In genomic region chr6:13712485-13712990, GRCh38 we compare ENCODE assay signal across 8 cellular contexts. TPM values are rescaled to one million over a fixed set of nuclear protein-coding genes. Genes with fewer than 3 reads are reported as not detected.
DNase-seq lines count a peak whose midpoint lies in the region; ATAC-seq and TF ChIP-seq lines count a peak whose summit lies in the region.

No MANE protein-coding gene starts in this region.

- TF ChIP-seq CTCF in left ventricle myocardium inferior (IDR thresholded peaks at IDR 0.05; ENCODE audit: borderline replicate concordance), result no peak

- ATAC-seq in GM18858 (IDR thresholded peaks at IDR 0.05; ENCODE audit: unreplicated experiment), result no peak
- ATAC-seq in GM19452 (IDR thresholded peaks at IDR 0.05; ENCODE audit: unreplicated experiment), result no peak
- no peak for ATAC-seq in GM18511 (IDR thresholded peaks at IDR 0.05; ENCODE audit: unreplicated experiment)

- H3K4me1 ChIP-seq in left ventricle myocardium inferior, result peaks cover 46% of the 10 kb centered on the region

- CTCF ChIA-PET in activated CD4-positive, alpha-beta memory T cell treated with anti-CD3 and anti-CD28 coated beads, Interleukin-2, amount 10 ng/mL, durations not matched to agents 7 days and 5 days (lab: Charles Lee), result interaction anchor here (1.0 to 5.6 kb wide), 6 partner anchors 12 to 161 kb away, joined by 3 to 49 read pairs (median 4); partner anchors contain the start of genes NOL7 and SIRT5

- H3K36me3 ChIP-seq in left ventricle myocardium inferior, result no peaks in the 10 kb centered on the region

- peak overlapping the region; percentile 92 for H3K4me3 ChIP-seq in left ventricle myocardium inferior
- peak overlapping the region; percentile 68 for H3K4me3 ChIP-seq in skeletal muscle cell (ENCODE audit: low read depth, low read length)

- H3K27ac ChIP-seq in left ventricle myocardium inferior (replicated peaks), result peak overlapping the region; percentile 92

- intact Hi-C loops in left ventricle myocardium inferior (cut with micrococcal nuclease), result no loop called here

- peak overlapping the region; percentile 98 for H3K4me3 Mint-ChIP-seq in activated naive CD4-positive, alpha-beta T cell treated with anti-CD3 and anti-CD28 coated beads, Interleukin-2, amount 50 U/mL, for 24 hours
- H3K4me3 Mint-ChIP-seq in activated CD4-positive, alpha-beta memory T cell treated with anti-CD3 and anti-CD28 coated beads, Interleukin-2, amount 10 ng/mL, durations not matched to agents 7 days and 5 days, result peak overlapping the region; percentile 82

- POLR2A ChIA-PET in activated CD4-positive, alpha-beta memory T cell treated with anti-CD3 and anti-CD28 coated beads, Interleukin-2, amount 10 ng/mL, durations not matched to agents 7 days and 5 days (lab: Charles Lee), result interaction anchor here (0.7 to 4.8 kb wide), 13 partner anchors 13 to 384 kb away, joined by 3 to 105 read pairs (median 6); partner anchors contain the start of genes MCUR1 and NOL7

- H3K4me1 Mint-ChIP-seq in activated naive CD4-positive, alpha-beta T cell treated with anti-CD3 and anti-CD28 coated beads, Interleukin-2, amount 50 U/mL, for 24 hours, result peaks cover 53% of the 10 kb centered on the region
- peaks cover 47% of the 10 kb centered on the region for H3K4me1 Mint-ChIP-seq in activated CD4-positive, alpha-beta memory T cell treated with anti-CD3 and anti-CD28 coated beads, Interleukin-2, amount 10 ng/mL, durations not matched to agents 7 days and 5 days

- no peaks in the 10 kb centered on the region for H3K9me3 Mint-ChIP-seq in activated naive CD4-positive, alpha-beta T cell treated with anti-CD3 and anti-CD28 coated beads, Interleukin-2, amount 50 U/mL, for 24 hours
- H3K9me3 Mint-ChIP-seq in activated CD4-positive, alpha-beta memory T cell treated with anti-CD3 and anti-CD28 coated beads, Interleukin-2, amount 10 ng/mL, durations not matched to agents 7 days and 5 days, result peaks cover 12% of the 10 kb centered on the region

- DNase-seq in activated naive CD4-positive, alpha-beta T cell treated with anti-CD3 and anti-CD28 coated beads, Interleukin-2, amount 50 U/mL, for 16 hours, result no peak
- no peak for DNase-seq in activated CD4-positive, alpha-beta memory T cell treated with anti-CD3 and anti-CD28 coated beads, Interleukin-2, amount 10 ng/mL, durations not matched to agents 7 days and 5 days
- DNase-seq in left ventricle myocardium inferior (no peak), skeletal muscle cell (ENCODE audit: low read depth) (no peak)

- H3K27me3 ChIP-seq in left ventricle myocardium inferior (ENCODE audit: low read depth), result no peaks in the 10 kb centered on the region

- H3K36me3 Mint-ChIP-seq in activated naive CD4-positive, alpha-beta T cell treated with anti-CD3 and anti-CD28 coated beads, Interleukin-2, amount 50 U/mL, for 24 hours, result peaks cover 3% of the 10 kb centered on the region
- peaks cover 22% of the 10 kb centered on the region for H3K36me3 Mint-ChIP-seq in activated CD4-positive, alpha-beta memory T cell treated with anti-CD3 and anti-CD28 coated beads, Interleukin-2, amount 10 ng/mL, durations not matched to agents 7 days and 5 days (ENCODE audit: low read depth)

- no peaks in the 10 kb centered on the region for H3K27me3 Mint-ChIP-seq in activated naive CD4-positive, alpha-beta T cell treated with anti-CD3 and anti-CD28 coated beads, Interleukin-2, amount 50 U/mL, for 24 hours
- no peaks in the 10 kb centered on the region for H3K27me3 Mint-ChIP-seq in activated CD4-positive, alpha-beta memory T cell treated with anti-CD3 and anti-CD28 coated beads, Interleukin-2, amount 10 ng/mL, durations not matched to agents 7 days and 5 days

- peak overlapping the region; percentile 99 for H3K27ac Mint-ChIP-seq in activated naive CD4-positive, alpha-beta T cell treated with anti-CD3 and anti-CD28 coated beads, Interleukin-2, amount 50 U/mL, for 24 hours
- H3K27ac Mint-ChIP-seq in activated CD4-positive, alpha-beta memory T cell treated with anti-CD3 and anti-CD28 coated beads, Interleukin-2, amount 10 ng/mL, durations not matched to agents 7 days and 5 days, result peak overlapping the region; percentile 89

- H3K9me3 ChIP-seq in left ventricle myocardium inferior (replicated peaks), result no peaks in the 10 kb centered on the region

RNA-seq across cellular contexts. Expression of gene RANBP9, which starts 0.9 kb away (rescaled TPM):
- 10 to 100 TPM; 66.8 to 69.1 TPM for total RNA-seq in activated CD4-positive, alpha-beta memory T cell treated with anti-CD3 and anti-CD28 coated beads, Interleukin-2, amount 10 ng/mL, durations not matched to agents 7 days and 5 days
- 33.2 TPM for total RNA-seq in left ventricle myocardium inferior
